13 cellular contexts compared by ENCODE assay signal in genomic region chr9:106921989-106922388, GRCh38. TPM values are rescaled to one million over a fixed set of nuclear protein-coding genes. Genes with fewer than 3 reads are reported as not detected.
A peak's percentile ranks its signal among the peaks of the same experiment; 100 is the strongest.
DNase-seq lines count a peak whose midpoint lies in the region; ATAC-seq and TF ChIP-seq lines count a peak whose summit lies in the region.
"Had no signal": no experiment of that assay in that cellular context is flagged by ENCODE, and none has a peak within 500 bp of the region (broad histone marks: within the 10 kb centered on the region; RNA-seq: fewer than 3 reads in every experiment).

No MANE protein-coding gene starts in this region.

- H3K27me3 ChIP-seq in CD4-positive, alpha-beta T cell (ENCODE audit: control insufficient read depth, insufficient read depth, low read length) = no peaks in the 10 kb centered on the region
- H3K27me3 ChIP-seq in RWPE2 (ENCODE audit: insufficient read depth, poor library complexity, severe bottlenecking) (no peaks in the 10 kb centered on the region), psoas muscle (ENCODE audit: insufficient read depth in 3 of 3, low read length in 2 of 3) (no peaks in the 10 kb centered on the region)

- H3K4me1 Mint-ChIP-seq in CD4-positive, alpha-beta T cell (ENCODE audit: low read depth) = peaks cover 24% of the 10 kb centered on the region
- H3K4me1 Mint-ChIP-seq in natural killer cell treated with Interleukin-12 subunit alpha and Interleukin-12 subunit beta and Interleukin-15 and Interleukin-18, amount 100 ng/mL, for 72 hours (ENCODE audit: low read depth in 2 of 2) = peaks cover 0 to 14% of the 10 kb centered on the region in 2 donors

- H3K4me1 ChIP-seq in RWPE2 (ENCODE audit: insufficient read depth, poor library complexity, severe bottlenecking) (peaks cover 37% of the 10 kb centered on the region), psoas muscle (peaks cover 44% of the 10 kb centered on the region)

- DNase-seq in CD4-positive, alpha-beta T cell = no peak
- DNase-seq in RWPE2 (ENCODE audit: low spot score) (no peak), fibroblast of peridontal ligament (ENCODE audit: extremely low read depth) (peak; percentile 49), psoas muscle (no peak), NCI-H1105 (lab: John Stamatoyannopoulos, UW) (no peak), NCI-H69 (lab: John Stamatoyannopoulos, UW) (no peak)
- DNase-seq in natural killer cell treated with Interleukin-12 subunit alpha and Interleukin-12 subunit beta and Interleukin-15 and Interleukin-18, amount 100 ng/mL, for 72 hours (ENCODE audit: low spot score) = no peak
- DNase-seq: activated CD8-positive, alpha-beta memory T cell treated with anti-CD3 and anti-CD28 coated beads for 24 hours; activated naive CD8-positive, alpha-beta T cell treated with anti-CD3 and anti-CD28 coated beads, Interleukin-2, amount 50 U/mL, for 24 hours had no signal

- peak overlapping the region; percentile 76 for H3K27ac Mint-ChIP-seq in CD4-positive, alpha-beta T cell
- no peak overlapping the region for H3K27ac Mint-ChIP-seq in natural killer cell treated with Interleukin-12 subunit alpha and Interleukin-12 subunit beta and Interleukin-15 and Interleukin-18, amount 100 ng/mL, for 72 hours
- H3K27ac Mint-ChIP-seq: activated naive CD8-positive, alpha-beta T cell treated with anti-CD3 and anti-CD28 coated beads, Interleukin-2, amount 50 U/mL, for 24 hours had no signal

- H3K36me3 Mint-ChIP-seq in CD4-positive, alpha-beta T cell (ENCODE audit: low read depth) = no peaks in the 10 kb centered on the region
- H3K36me3 Mint-ChIP-seq in natural killer cell treated with Interleukin-12 subunit alpha and Interleukin-12 subunit beta and Interleukin-15 and Interleukin-18, amount 100 ng/mL, for 72 hours = peaks cover 6% of the 10 kb centered on the region

- peaks cover 10% of the 10 kb centered on the region for H3K9me3 Mint-ChIP-seq in CD4-positive, alpha-beta T cell
- H3K9me3 Mint-ChIP-seq in natural killer cell treated with Interleukin-12 subunit alpha and Interleukin-12 subunit beta and Interleukin-15 and Interleukin-18, amount 100 ng/mL, for 72 hours = peaks cover 12% of the 10 kb centered on the region
- H3K9me3 Mint-ChIP-seq: activated naive CD8-positive, alpha-beta T cell treated with anti-CD3 and anti-CD28 coated beads, Interleukin-2, amount 50 U/mL, for 24 hours had no signal

- no peak for ATAC-seq in CD4-positive, alpha-beta T cell (ENCODE audit: poor library complexity)
- ATAC-seq in RWPE2 (ENCODE audit: low read depth) (no peak), psoas muscle (peak in 1 of 4 donors; percentile 7), GM19351 (IDR thresholded peaks at IDR 0.05; ENCODE audit: unreplicated experiment) (no peak)
- ATAC-seq in natural killer cell treated with Interleukin-12 subunit alpha and Interleukin-12 subunit beta and Interleukin-15 and Interleukin-18, amount 100 ng/mL, for 72 hours = no peak

- whole genome bisulfite sequencing in psoas muscle, 3 donors = 25 to 43% (median 29%) methylated on average over 2 of the region's 2 CpGs

- H3K9me3 ChIP-seq in CD4-positive, alpha-beta T cell (ENCODE audit: control insufficient read depth, low read length) = no peaks in the 10 kb centered on the region
- H3K9me3 ChIP-seq in RWPE2 (ENCODE audit: severe bottlenecking) = no peaks in the 10 kb centered on the region
- no peaks in the 10 kb centered on the region for H3K9me3 ChIP-seq in psoas muscle

- H3K36me3 ChIP-seq in RWPE2 (ENCODE audit: low read depth) = peaks cover 52% of the 10 kb centered on the region
- H3K36me3 ChIP-seq in psoas muscle (ENCODE audit: insufficient read depth in 1 of 2, low read depth in 1 of 2) = peaks cover 2 to 38% of the 10 kb centered on the region in 2 donors

- CTCF ChIA-PET in CD4-positive, alpha-beta T cell (lab: Charles Lee) = no interaction called here

- no peak overlapping the region for H3K27ac ChIP-seq in CD4-positive, alpha-beta T cell (ENCODE audit: low read depth, low read length)
- peak overlapping the region; percentile 24 for H3K27ac ChIP-seq in RWPE2 (ENCODE audit: poor library complexity, severe bottlenecking)
- H3K27ac ChIP-seq in psoas muscle = peak overlapping the region; percentile 92

- POLR2A ChIA-PET in CD4-positive, alpha-beta T cell (lab: Charles Lee) = interaction anchor here (2.1 kb wide), 1 partner anchor 10 kb away, joined by 5 read pairs; no protein-coding TSS in a partner anchor

- intact Hi-C loops in CD4-positive, alpha-beta T cell (cut with DNase I, micrococcal nuclease) = no loop called here
- intact Hi-C loops in psoas muscle (cut with DNase I) = loop anchor here in 1 of 2 donors (5.0 kb wide), 1 partner anchor 35 kb away; no protein-coding TSS in a partner anchor

- TF ChIP-seq CTCF in CD4-positive, alpha-beta T cell (IDR thresholded peaks at IDR 0.05) = no peak
- TF ChIP-seq CTCF in RWPE2 (IDR thresholded peaks at IDR 0.05; ENCODE audit: poor library complexity, severe bottlenecking) (no peak), psoas muscle (IDR thresholded peaks at IDR 0.05) (no peak)

- H3K27me3 Mint-ChIP-seq in CD4-positive, alpha-beta T cell = no peaks in the 10 kb centered on the region
- no peaks in the 10 kb centered on the region for H3K27me3 Mint-ChIP-seq in natural killer cell treated with Interleukin-12 subunit alpha and Interleukin-12 subunit beta and Interleukin-15 and Interleukin-18, amount 100 ng/mL, for 72 hours
- H3K27me3 Mint-ChIP-seq: activated naive CD8-positive, alpha-beta T cell treated with anti-CD3 and anti-CD28 coated beads, Interleukin-2, amount 50 U/mL, for 24 hours had no signal

- H3K4me3 ChIP-seq in RWPE2 (ENCODE audit: severe bottlenecking) = no peak overlapping the region
- peak overlapping the region; percentile 56 for H3K4me3 ChIP-seq in psoas muscle
- H3K4me3 ChIP-seq: GM12878, lung, skin epidermis had no signal

- H3K4me3 Mint-ChIP-seq in CD4-positive, alpha-beta T cell = no peak overlapping the region
- no peak overlapping the region for H3K4me3 Mint-ChIP-seq in natural killer cell treated with Interleukin-12 subunit alpha and Interleukin-12 subunit beta and Interleukin-15 and Interleukin-18, amount 100 ng/mL, for 72 hours
- H3K4me3 Mint-ChIP-seq: activated naive CD8-positive, alpha-beta T cell treated with anti-CD3 and anti-CD28 coated beads, Interleukin-2, amount 50 U/mL, for 24 hours had no signal

RNA-seq across cellular contexts. Expression of gene ZNF462, which starts 59.0 kb away (rescaled TPM):
- 1 to 10 TPM; 1.1 to 1.3 TPM for total RNA-seq in CD4-positive, alpha-beta T cell
- total RNA-seq in psoas muscle = 100 to 1,000 TPM in 1 of 4 donors, 10 to 100 TPM in 3; 16.3 to 102 (median 24.6) TPM
- 1 to 10 TPM; 2.0 to 6.1 (median 2.5) TPM for polyA plus RNA-seq in psoas muscle
- total RNA-seq in natural killer cell treated with Interleukin-12 subunit alpha and Interleukin-12 subunit beta and Interleukin-15 and Interleukin-18, amount 100 ng/mL, for 72 hours = under 1 TPM in 1 of 2 donors, not detected in 1; 0.31 TPM

Comparison
In these comparisons a context has a peak if more than half of its experiments do, and no peak if none do; other contexts are left out.
1. RNA of gene ZNF462, which starts 59.0 kb away (total RNA-seq): 16.3 to 102 TPM in psoas muscle; 1.1 to 1.3 TPM in CD4-positive, alpha-beta T cell and 0.31 TPM in natural killer cell treated with Interleukin-12 subunit alpha and Interleukin-12 subunit beta and Interleukin-15 and Interleukin-18, amount 100 ng/mL, for 72 hours; every median in the first group is over 4 times any median in the second.